Comparison of ENCODE assay signal across 14 cellular contexts in the genomic region with DNA sequence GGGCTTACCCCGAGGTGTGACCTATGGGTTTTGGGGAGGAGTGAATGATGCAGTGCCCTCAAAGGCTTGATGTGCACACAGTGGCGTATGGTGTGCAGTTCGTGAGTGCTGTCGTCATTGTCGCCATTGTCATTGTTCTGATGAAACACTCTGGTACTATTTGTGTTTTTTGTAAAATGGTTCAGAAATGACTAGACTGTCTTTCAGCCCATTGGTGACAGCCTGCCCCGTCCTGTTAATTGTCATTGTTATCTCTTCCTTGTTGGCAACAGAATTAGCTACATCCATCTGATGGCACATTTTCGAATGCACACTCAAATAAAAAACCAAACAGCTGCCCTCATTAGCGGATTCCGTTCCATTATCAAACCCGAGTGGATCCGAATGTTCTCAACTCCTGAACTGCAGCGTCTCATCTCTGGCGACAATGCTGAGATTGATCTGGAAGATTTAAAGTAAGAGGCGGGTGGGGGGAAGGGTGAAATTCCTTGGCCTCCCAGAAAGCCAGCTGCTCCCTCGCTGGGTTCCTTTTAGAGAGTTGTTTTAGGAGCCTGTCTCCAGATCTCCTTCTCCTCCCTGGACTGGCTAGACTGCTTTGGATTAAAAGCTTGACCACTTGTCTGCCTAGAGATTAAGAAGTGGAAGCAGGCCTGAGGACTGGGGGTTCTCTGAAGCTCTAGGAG. TPM values are rescaled to one million over a fixed set of nuclear protein-coding genes. Genes with fewer than 3 reads are reported as not detected.
DNase-seq lines count a peak whose midpoint lies in the region; ATAC-seq and TF ChIP-seq lines count a peak whose summit lies in the region.
"Had no signal": no experiment of that assay in that cellular context is flagged by ENCODE, and none has a peak within 500 bp of the region (broad histone marks: within the 10 kb centered on the region; RNA-seq: fewer than 3 reads in every experiment).

No MANE protein-coding gene starts in this region.

- H3K9me3 Mint-ChIP-seq in WTC11: no peaks in the 10 kb centered on the region
- H3K9me3 Mint-ChIP-seq: naive B cell had no signal

- peaks cover 25% of the 10 kb centered on the region for H3K36me3 Mint-ChIP-seq in WTC11

- H3K27ac Mint-ChIP-seq in WTC11: peak overlapping the region; percentile 71; the same call in 1 of the 2 replicates

- H3K27ac ChIP-seq in HUES64 (ENCODE audit: low read depth, low read length): peak overlapping the region; percentile 40; the same call in 1 of the 2 replicates
- H3K27ac ChIP-seq in psoas muscle: no peak overlapping the region
- no peak overlapping the region for H3K27ac ChIP-seq in prostate gland
- H3K27ac ChIP-seq: BLaER1, PC-9, thoracic aorta had no signal

- TF ChIP-seq CTCF in WTC11 (IDR thresholded peaks at IDR 0.05) (no peak), psoas muscle (IDR thresholded peaks at IDR 0.05) (no peak), prostate gland (IDR thresholded peaks at IDR 0.05) (no peak)

- TF ChIP-seq POLR2A in prostate gland (IDR thresholded peaks at IDR 0.05): no peak

- H3K9me3 ChIP-seq in HUES64 (ENCODE audit: insufficient read depth, low read depth, low read length) (no peaks in the 10 kb centered on the region), psoas muscle (no peaks in the 10 kb centered on the region), prostate gland (no peaks in the 10 kb centered on the region)
- H3K9me3 ChIP-seq: BLaER1, thoracic aorta had no signal

- H3K4me1 Mint-ChIP-seq in WTC11: peaks cover 8% of the 10 kb centered on the region
- H3K4me1 Mint-ChIP-seq: naive B cell had no signal

- ATAC-seq in WTC11: no peak
- ATAC-seq in HG03457 (IDR thresholded peaks at IDR 0.05; ENCODE audit: unreplicated experiment): no peak
- ATAC-seq in psoas muscle: no peak

- H3K4me1 ChIP-seq in HUES64 (ENCODE audit: insufficient read depth, low read length) (peaks cover 23% of the 10 kb centered on the region; the same call in 1 of the 2 replicates), psoas muscle (no peaks in the 10 kb centered on the region), prostate gland (replicated peaks) (no peaks in the 10 kb centered on the region)
- H3K4me1 ChIP-seq: BLaER1 had no signal

- H3K9ac ChIP-seq in HUES64 (ENCODE audit: low read depth, low read length): peak overlapping the region; percentile 12; the same call in 1 of the 2 replicates
- H3K9ac ChIP-seq: BLaER1 had no signal

- H3K4me3 ChIP-seq in HUES64 (ENCODE audit: low read length): no peak overlapping the region
- no peak overlapping the region for H3K4me3 ChIP-seq in psoas muscle
- no peak overlapping the region for H3K4me3 ChIP-seq in prostate gland
- H3K4me3 ChIP-seq: BLaER1, PC-9, thoracic aorta had no signal

- intact Hi-C loops in posterior vena cava (cut with DNase I) (no loop called here), psoas muscle (cut with DNase I) (no loop called here), prostate gland (cut with DNase I) (no loop called here)

- H3K27me3 ChIP-seq in HUES64 (ENCODE audit: insufficient read depth, low read length): no peaks in the 10 kb centered on the region
- H3K27me3 ChIP-seq in psoas muscle (ENCODE audit: insufficient read depth in 3 of 3, low read length in 2 of 3): no peaks in the 10 kb centered on the region
- no peaks in the 10 kb centered on the region for H3K27me3 ChIP-seq in prostate gland (replicated peaks; ENCODE audit: insufficient read depth)
- H3K27me3 ChIP-seq: BLaER1 had no signal

- H3K27me3 Mint-ChIP-seq in WTC11 (ENCODE audit: low read depth): no peaks in the 10 kb centered on the region
- H3K27me3 Mint-ChIP-seq: naive B cell had no signal

- no peak overlapping the region for H3K4me3 Mint-ChIP-seq in WTC11
- H3K4me3 Mint-ChIP-seq: naive B cell had no signal

- no peak for DNase-seq in WTC11 (ENCODE audit: low spot score)
- peak; percentile 28 for DNase-seq in inferior parietal cortex (ENCODE audit: extremely low spot score)
- DNase-seq in posterior vena cava (ENCODE audit: low spot score): peak; percentile 35
- DNase-seq in psoas muscle: no peak
- DNase-seq in GF-D8 (lab: John Stamatoyannopoulos, UW): no peak
- no peak for DNase-seq in prostate gland (ENCODE audit: low spot score)
- DNase-seq: naive B cell, NCI-H1436 treated with DMSO at 0.1 percent for 48 hours, NCI-H510A, PC-9 had no signal

- 85% methylated on average over 15 of the region's 15 CpGs for WGBS in HUES64
- 65 to 79% (median 73%) methylated on average over 15 of the region's 15 CpGs for WGBS in psoas muscle, 3 donors
- WGBS in prostate gland: 53% methylated on average over 15 of the region's 15 CpGs

- POLR2A ChIA-PET in WTC11 (lab: Charles Lee): no interaction called here

- CTCF ChIA-PET in WTC11 (lab: Charles Lee): interaction anchor here (0.9 to 1.6 kb wide), 3 partner anchors 11 to 102 kb away, joined by 3 to 9 read pairs (median 3); no protein-coding TSS in a partner anchor

- H3K36me3 ChIP-seq in HUES64 (ENCODE audit: insufficient read depth, low read length) (peaks cover 16% of the 10 kb centered on the region), psoas muscle (ENCODE audit: insufficient read depth in 1 of 2, low read depth in 1 of 2) (peaks cover 7 to 99% of the 10 kb centered on the region in 2 donors), prostate gland (no peaks in the 10 kb centered on the region)

TF ChIP-seq in WTC11, 78 proteins besides CTCF, POLR2A, EP300 and RAD21:
- TF ChIP-seq, protein P1, sequence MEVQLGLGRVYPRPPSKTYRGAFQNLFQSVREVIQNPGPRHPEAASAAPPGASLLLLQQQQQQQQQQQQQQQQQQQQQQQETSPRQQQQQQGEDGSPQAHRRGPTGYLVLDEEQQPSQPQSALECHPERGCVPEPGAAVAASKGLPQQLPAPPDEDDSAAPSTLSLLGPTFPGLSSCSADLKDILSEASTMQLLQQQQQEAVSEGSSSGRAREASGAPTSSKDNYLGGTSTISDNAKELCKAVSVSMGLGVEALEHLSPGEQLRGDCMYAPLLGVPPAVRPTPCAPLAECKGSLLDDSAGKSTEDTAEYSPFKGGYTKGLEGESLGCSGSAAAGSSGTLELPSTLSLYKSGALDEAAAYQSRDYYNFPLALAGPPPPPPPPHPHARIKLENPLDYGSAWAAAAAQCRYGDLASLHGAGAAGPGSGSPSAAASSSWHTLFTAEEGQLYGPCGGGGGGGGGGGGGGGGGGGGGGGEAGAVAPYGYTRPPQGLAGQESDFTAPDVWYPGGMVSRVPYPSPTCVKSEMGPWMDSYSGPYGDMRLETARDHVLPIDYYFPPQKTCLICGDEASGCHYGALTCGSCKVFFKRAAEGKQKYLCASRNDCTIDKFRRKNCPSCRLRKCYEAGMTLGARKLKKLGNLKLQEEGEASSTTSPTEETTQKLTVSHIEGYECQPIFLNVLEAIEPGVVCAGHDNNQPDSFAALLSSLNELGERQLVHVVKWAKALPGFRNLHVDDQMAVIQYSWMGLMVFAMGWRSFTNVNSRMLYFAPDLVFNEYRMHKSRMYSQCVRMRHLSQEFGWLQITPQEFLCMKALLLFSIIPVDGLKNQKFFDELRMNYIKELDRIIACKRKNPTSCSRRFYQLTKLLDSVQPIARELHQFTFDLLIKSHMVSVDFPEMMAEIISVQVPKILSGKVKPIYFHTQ (CRISPR knock-in tag; IDR thresholded peaks at IDR 0.05): no peak
- no peak for TF ChIP-seq TEAD1 (CRISPR knock-in tag; IDR thresholded peaks at IDR 0.05)
- TF ChIP-seq, protein P2, sequence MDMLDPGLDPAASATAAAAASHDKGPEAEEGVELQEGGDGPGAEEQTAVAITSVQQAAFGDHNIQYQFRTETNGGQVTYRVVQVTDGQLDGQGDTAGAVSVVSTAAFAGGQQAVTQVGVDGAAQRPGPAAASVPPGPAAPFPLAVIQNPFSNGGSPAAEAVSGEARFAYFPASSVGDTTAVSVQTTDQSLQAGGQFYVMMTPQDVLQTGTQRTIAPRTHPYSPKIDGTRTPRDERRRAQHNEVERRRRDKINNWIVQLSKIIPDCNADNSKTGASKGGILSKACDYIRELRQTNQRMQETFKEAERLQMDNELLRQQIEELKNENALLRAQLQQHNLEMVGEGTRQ (CRISPR knock-in tag; IDR thresholded peaks at IDR 0.05): no peak
- no peak for TF ChIP-seq RORB (CRISPR knock-in tag; IDR thresholded peaks at IDR 0.05)
- TF ChIP-seq, protein P3, sequence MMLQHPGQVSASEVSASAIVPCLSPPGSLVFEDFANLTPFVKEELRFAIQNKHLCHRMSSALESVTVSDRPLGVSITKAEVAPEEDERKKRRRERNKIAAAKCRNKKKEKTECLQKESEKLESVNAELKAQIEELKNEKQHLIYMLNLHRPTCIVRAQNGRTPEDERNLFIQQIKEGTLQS (CRISPR knock-in tag; conservative IDR thresholded peaks at IDR 0.05): no peak

RNA-seq across cellular contexts. Expression of a gene that starts 43.5 kb away (rescaled TPM):
- polyA plus RNA-seq in HUES64 (2013, experiment 1 of 2): 32.9 TPM
- 40.5 TPM for polyA plus RNA-seq in HUES64 (2013, experiment 2 of 2)
- total RNA-seq in WTC11 (2021) (22.0 to 28.7 TPM (median 27.4 TPM) in 3 replicates), posterior vena cava (10 to 100 TPM; 17.9 to 20.0 TPM), psoas muscle (10 to 100 TPM; 28.5 to 43.3 (median 38.1) TPM), prostate gland (10 to 100 TPM; 23.1 to 79.2 TPM)
- 10 to 100 TPM; 17.3 to 34.6 (median 24.7) TPM for polyA plus RNA-seq in psoas muscle

RNA-seq across cellular contexts. Expression of a gene that starts 43.8 kb away (rescaled TPM):
- 20.9 TPM for polyA plus RNA-seq in HUES64 (2013, experiment 1 of 2)
- polyA plus RNA-seq in HUES64 (2013, experiment 2 of 2): 23.3 TPM
- total RNA-seq in WTC11 (2021): 13.2 to 15.3 TPM (median 13.9 TPM) in 3 replicates
- 1 to 10 TPM; 9.1 TPM for total RNA-seq in posterior vena cava
- total RNA-seq in psoas muscle: 10 to 100 TPM in 1 of 4 donors, 1 to 10 TPM in 3; 7.5 to 11.4 (median 8.7) TPM
- polyA plus RNA-seq in psoas muscle: 10 to 100 TPM in 2 of 3 donors, 1 to 10 TPM in 1; 6.4 to 10.5 (median 10.2) TPM
- total RNA-seq in prostate gland: 10 to 100 TPM; 13.4 to 54.1 TPM

RNA-seq across cellular contexts. Expression of a gene that starts 52.3 kb away (rescaled TPM):
- 14.0 TPM for polyA plus RNA-seq in HUES64 (2013, experiment 1 of 2)
- 16.2 TPM for polyA plus RNA-seq in HUES64 (2013, experiment 2 of 2)
- total RNA-seq in WTC11 (2021): 28.9 to 32.2 TPM (median 29.3 TPM) in 3 replicates
- total RNA-seq in posterior vena cava: 10 to 100 TPM; 29.5 to 34.9 TPM
- total RNA-seq in psoas muscle: 10 to 100 TPM; 41.7 to 50.8 (median 46.3) TPM
- 10 to 100 TPM; 13.5 to 45.0 (median 14.4) TPM for polyA plus RNA-seq in psoas muscle
- total RNA-seq in prostate gland: 10 to 100 TPM; 57.9 to 85.8 TPM

RNA-seq across cellular contexts. Expression of a gene that starts 52.7 kb away (rescaled TPM):
- 44.7 TPM for polyA plus RNA-seq in HUES64 (2013, experiment 1 of 2)
- 36.3 TPM for polyA plus RNA-seq in HUES64 (2013, experiment 2 of 2)
- total RNA-seq in WTC11 (2021) (35.1 to 44.7 TPM (median 37.6 TPM) in 3 replicates), posterior vena cava (100 to 1,000 TPM; 136 to 138 TPM), psoas muscle (10 to 100 TPM; 13.0 to 21.8 (median 17.9) TPM), prostate gland (10 to 100 TPM; 37.2 to 49.8 TPM)
- polyA plus RNA-seq in psoas muscle: 10 to 100 TPM in 2 of 3 donors, 1 to 10 TPM in 1; 7.4 to 16.0 (median 11.6) TPM

Comparison
In these comparisons a context has a peak if more than half of its experiments do, and no peak if none do; other contexts are left out.
1. DNase-seq: peak in inferior parietal cortex (single experiment) and posterior vena cava (single experiment); none in WTC11 (single experiment), psoas muscle (0 of 2), GF-D8 (single experiment) and prostate gland (single experiment).